Comparison of ENCODE assay signal across 29 cellular contexts in genomic region chrX:49089553-49089952, GRCh38.
"Had no signal": no experiment of that assay in that cellular context is flagged by ENCODE, and none has a peak within 500 bp of the region (broad histone marks: within the 10 kb centered on the region; RNA-seq: fewer than 3 reads in every experiment).

No MANE protein-coding gene starts in this region.

- H3K79me2 ChIP-seq: hepatocyte had no signal

- H3K9me3 Mint-ChIP-seq: dendritic cell treated with granulocyte-macrophage colony-stimulating factor and Interleukin-4, amounts not matched to agents 40 ng/mL and 50 ng/mL, for 4 days; effector memory CD8-positive, alpha-beta T cell had no signal

- H2AFZ ChIP-seq: hepatocyte had no signal

- H3K27me3 ChIP-seq: colonic mucosa, esophagus muscularis mucosa, esophagus squamous epithelium, foreskin keratinocyte, gastrocnemius medialis, gastroesophageal sphincter, heart left ventricle, heart right ventricle, hepatocyte had no signal

- H3K4me2 ChIP-seq: hepatocyte had no signal

- H3K27ac ChIP-seq: colonic mucosa, coronary artery, dorsolateral prefrontal cortex, epithelial cell of prostate, esophagus muscularis mucosa, esophagus squamous epithelium, foreskin keratinocyte, gastrocnemius medialis, gastroesophageal sphincter, heart left ventricle, heart right ventricle, hepatocyte had no signal

- ATAC-seq: effector memory CD8-positive, alpha-beta T cell; esophagus mucosa; foreskin keratinocyte; gastrocnemius medialis; gastroesophageal sphincter; heart left ventricle; heart right ventricle had no signal

- H3K27ac Mint-ChIP-seq: dendritic cell treated with granulocyte-macrophage colony-stimulating factor and Interleukin-4, amounts not matched to agents 40 ng/mL and 50 ng/mL, for 4 days; effector memory CD8-positive, alpha-beta T cell; endodermal cell had no signal

- H3K4me3 ChIP-seq: colonic mucosa, coronary artery, dorsolateral prefrontal cortex, esophagus muscularis mucosa, esophagus squamous epithelium, gastrocnemius medialis, gastroesophageal sphincter, heart left ventricle, heart right ventricle, hepatocyte had no signal

- H3K4me1 ChIP-seq: colonic mucosa, esophagus muscularis mucosa, esophagus squamous epithelium, foreskin keratinocyte, gastrocnemius medialis, gastroesophageal sphincter, heart left ventricle, heart right ventricle had no signal

- H3K36me3 ChIP-seq: colonic mucosa, esophagus muscularis mucosa, esophagus squamous epithelium, gastrocnemius medialis, gastroesophageal sphincter, heart left ventricle, heart right ventricle had no signal

- H3K9me3 ChIP-seq: colonic mucosa, esophagus muscularis mucosa, esophagus squamous epithelium, gastrocnemius medialis, gastroesophageal sphincter, heart left ventricle, heart right ventricle had no signal

- H3K4me3 Mint-ChIP-seq: dendritic cell treated with granulocyte-macrophage colony-stimulating factor and Interleukin-4, amounts not matched to agents 40 ng/mL and 50 ng/mL, for 4 days; effector memory CD8-positive, alpha-beta T cell; endodermal cell had no signal

- FAIRE-seq: colon, endometrium, endothelial cell of umbilical vein, frontal cortex had no signal

- DNase-seq: colonic mucosa; cortex of kidney; dermis blood vessel endothelial cell; dorsolateral prefrontal cortex; effector CD4-positive, alpha-beta T cell; effector CD8-positive, alpha-beta T cell; effector memory CD4-positive, alpha-beta T cell; effector memory CD8-positive, alpha-beta T cell; endodermal cell; esophagus squamous epithelium; foreskin fibroblast; foreskin keratinocyte; foreskin melanocyte; gastrocnemius medialis; glutamatergic neuron; head of caudate nucleus; heart left ventricle; heart right ventricle had no signal

- H3K27me3 Mint-ChIP-seq: dendritic cell treated with granulocyte-macrophage colony-stimulating factor and Interleukin-4, amounts not matched to agents 40 ng/mL and 50 ng/mL, for 4 days; effector memory CD8-positive, alpha-beta T cell had no signal
